ENCODE assay signal across 2 cellular contexts in genomic region chr7:86931439-86931838, GRCh38.
TF ChIP-seq lines count a peak whose summit lies in the region.

No MANE protein-coding gene starts in this region.

TF ChIP-seq in SK-N-SH treated with all-trans-retinoic acid at 6 μM for 48 hours, 23 proteins besides CTCF, POLR2A, EP300 and RAD21 (continued from another document):
- TF ChIP-seq CREB5 (CRISPR knock-in tag; IDR thresholded peaks at IDR 0.05; ENCODE audit: low read depth) (no peak), BACH2 (CRISPR knock-in tag; IDR thresholded peaks at IDR 0.05; ENCODE audit: borderline replicate concordance) (no peak), ZNF565 (CRISPR knock-in tag; conservative IDR thresholded peaks at IDR 0.05; ENCODE audit: low read depth) (no peak), ZNF8 (CRISPR knock-in tag; IDR thresholded peaks at IDR 0.05) (no peak), ZC3H10 (CRISPR knock-in tag; IDR thresholded peaks at IDR 0.05) (no peak), RARB (CRISPR knock-in tag; IDR thresholded peaks at IDR 0.05) (no peak)

TF ChIP-seq in GM12878, 131 proteins besides CTCF, POLR2A, EP300 and RAD21 (continued from another document):
- TF ChIP-seq BCL3 (IDR thresholded peaks at IDR 0.05; ENCODE audit: borderline replicate concordance, insufficient read depth, low read depth, low read length, poor library complexity, severe bottlenecking) = peak; percentile 11
TF ChIP-seq in GM12878: peak in this region for 1.
